Comparison of ENCODE assay signal across 1 cellular context in the genomic region with DNA sequence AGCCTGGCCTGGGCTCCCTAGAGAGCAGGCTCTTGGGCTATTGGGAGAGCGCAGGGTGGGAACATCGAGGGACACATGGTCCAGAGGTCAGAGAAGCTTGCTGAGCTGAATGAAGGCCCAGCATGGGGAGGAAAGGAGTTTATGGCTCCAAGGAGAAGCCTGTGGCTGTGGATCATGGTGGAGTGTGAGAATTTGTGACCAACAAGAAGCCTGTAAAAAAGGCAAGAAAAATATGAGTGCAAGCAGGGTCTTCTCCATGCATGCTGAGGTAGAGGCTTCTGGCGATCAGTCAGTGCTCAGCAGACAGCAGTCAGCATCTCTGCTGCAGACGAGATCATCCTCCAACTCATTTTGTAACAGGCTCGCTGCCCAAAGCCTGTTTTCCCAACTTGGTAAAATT.
TF ChIP-seq lines count a peak whose summit lies in the region.

No MANE protein-coding gene starts in this region.

TF ChIP-seq in H1, 55 proteins besides CTCF, POLR2A, EP300 and RAD21:
- TF ChIP-seq HDAC2 (IDR thresholded peaks at IDR 0.05; ENCODE audit: borderline replicate concordance in 1 of 2, low read depth in 2 of 2, low read length in 2 of 2) (no peak), TAF1 (IDR thresholded peaks at IDR 0.05; ENCODE audit: low read depth, low read length) (no peak), CHD1 (IDR thresholded peaks at IDR 0.05; ENCODE audit: low read depth, low read length) (no peak), SIRT6 (IDR thresholded peaks at IDR 0.05; ENCODE audit: low read length) (no peak)
